Comparison of ENCODE assay signal across 26 cellular contexts in genomic region chr14:21054123-21054767, GRCh38. TPM values are rescaled to one million over a fixed set of nuclear protein-coding genes. Genes with fewer than 3 reads are reported as not detected.
DNase-seq lines count a peak whose midpoint lies in the region; ATAC-seq, FAIRE-seq and TF ChIP-seq lines count a peak whose summit lies in the region.
"Had no signal": no experiment of that assay in that cellular context is flagged by ENCODE, and none has a peak within 500 bp of the region (broad histone marks: within the 10 kb centered on the region; RNA-seq: fewer than 3 reads in every experiment).

No MANE protein-coding gene starts in this region.

- no peaks in the 10 kb centered on the region for H3K9me2 ChIP-seq in hepatocyte (replicated peaks; ENCODE audit: insufficient read depth)

- no peak for TF ChIP-seq CTCF in A549 (IDR thresholded peaks at IDR 0.05)
- TF ChIP-seq CTCF in NB4 (IDR thresholded peaks at IDR 0.05; ENCODE audit: low read depth, low read length) = no peak
- TF ChIP-seq CTCF in hepatocyte (IDR thresholded peaks at IDR 0.05; ENCODE audit: poor library complexity) = no peak
- TF ChIP-seq CTCF in pancreas (IDR thresholded peaks at IDR 0.05) = no peak

- H2AFZ ChIP-seq in hepatocyte = no peak overlapping the region

- TF ChIP-seq RAD21 in A549 (conservative IDR thresholded peaks at IDR 0.05 in 1 of 2, IDR thresholded peaks at IDR 0.05 in 1 of 2) = no peak

- no peaks in the 10 kb centered on the region for H4K20me1 ChIP-seq in hepatocyte (ENCODE audit: insufficient read depth, poor library complexity, severe bottlenecking)

- H3K79me2 ChIP-seq in hepatocyte = no peaks in the 10 kb centered on the region

- no peak overlapping the region for H3K27ac Mint-ChIP-seq in stimulated activated memory B cell treated with anti-CD40 and anti-IgM and Interleukin-4, amounts not matched to agents 10 μg/mL and 1 μg/mL and 100 μg/mL, for 72 hours
- H3K27ac Mint-ChIP-seq: stimulated activated naive CD8-positive, alpha-beta T cell treated with anti-CD3 and anti-CD28 coated beads, Interleukin-15, Interleukin-2, amounts not matched to agents 100 ng/mL and 50 ng/mL, for 24 hours had no signal

- H3K36me3 Mint-ChIP-seq in stimulated activated memory B cell treated with anti-CD40 and anti-IgM and Interleukin-4, amounts not matched to agents 10 μg/mL and 1 μg/mL and 100 μg/mL, for 72 hours = no peaks in the 10 kb centered on the region

- POLR2A ChIA-PET in A549 (lab: Yijun Ruan, JAX) = no interaction called here

- no peak overlapping the region for H3K4me3 Mint-ChIP-seq in stimulated activated memory B cell treated with anti-CD40 and anti-IgM and Interleukin-4, amounts not matched to agents 10 μg/mL and 1 μg/mL and 100 μg/mL, for 72 hours
- H3K4me3 Mint-ChIP-seq: stimulated activated naive CD8-positive, alpha-beta T cell treated with anti-CD3 and anti-CD28 coated beads, Interleukin-15, Interleukin-2, amounts not matched to agents 100 ng/mL and 50 ng/mL, for 24 hours had no signal

- no peaks in the 10 kb centered on the region for H3K9me3 Mint-ChIP-seq in stimulated activated memory B cell treated with anti-CD40 and anti-IgM and Interleukin-4, amounts not matched to agents 10 μg/mL and 1 μg/mL and 100 μg/mL, for 72 hours
- H3K9me3 Mint-ChIP-seq: stimulated activated naive CD8-positive, alpha-beta T cell treated with anti-CD3 and anti-CD28 coated beads, Interleukin-15, Interleukin-2, amounts not matched to agents 100 ng/mL and 50 ng/mL, for 24 hours had no signal

- H3K4me3 ChIP-seq in A549 = no peak overlapping the region
- H3K4me3 ChIP-seq in NB4 (ENCODE audit: low read depth, low read length) = no peak overlapping the region
- H3K4me3 ChIP-seq in hepatocyte = no peak overlapping the region
- no peak overlapping the region for H3K4me3 ChIP-seq in pancreas
- H3K4me3 ChIP-seq: esophagus squamous epithelium, left lung, sigmoid colon had no signal

- ATAC-seq in A549 = peak in 1 of 2 experiments; percentile 71; a peak in 3 of 6 replicates
- peak; percentile 72 to 87 (median 84) for ATAC-seq in pancreas
- ATAC-seq in HG03159 (IDR thresholded peaks at IDR 0.05; ENCODE audit: unreplicated experiment) = no peak
- ATAC-seq in stimulated activated memory B cell treated with anti-CD40 and anti-IgM and Interleukin-4, amounts not matched to agents 10 μg/mL and 1 μg/mL and 100 μg/mL, for 72 hours = no peak
- ATAC-seq: left lung, SK-N-SH treated with all-trans-retinoic acid at 6 μM for 48 hours had no signal

- no peak for TF ChIP-seq EP300 in A549 (IDR thresholded peaks at IDR 0.05)

- H3K4me2 ChIP-seq in A549 (peak overlapping the region; percentile 14; the same call in 1 of the 3 replicates), hepatocyte (peak overlapping the region; percentile 7)

- TF ChIP-seq POLR2A in A549 (IDR thresholded peaks at IDR 0.05; ENCODE audit: low read length) = no peak
- no peak for TF ChIP-seq POLR2A in NB4 (IDR thresholded peaks at IDR 0.05; ENCODE audit: extremely low read depth, insufficient read length)

- peaks cover 30% of the 10 kb centered on the region for H3K27me3 Mint-ChIP-seq in stimulated activated memory B cell treated with anti-CD40 and anti-IgM and Interleukin-4, amounts not matched to agents 10 μg/mL and 1 μg/mL and 100 μg/mL, for 72 hours
- H3K27me3 Mint-ChIP-seq: stimulated activated naive CD8-positive, alpha-beta T cell treated with anti-CD3 and anti-CD28 coated beads, Interleukin-15, Interleukin-2, amounts not matched to agents 100 ng/mL and 50 ng/mL, for 24 hours had no signal

- H3K4me1 ChIP-seq in A549 = peaks cover 20% of the 10 kb centered on the region
- H3K4me1 ChIP-seq in hepatocyte (ENCODE audit: insufficient read depth) = peaks cover 7% of the 10 kb centered on the region
- peaks cover 12 to 45% (median 32%) of the 10 kb centered on the region in 3 donors for H3K4me1 ChIP-seq in pancreas
- H3K4me1 ChIP-seq: esophagus squamous epithelium, left lung, sigmoid colon had no signal

- H3K4me1 Mint-ChIP-seq in stimulated activated memory B cell treated with anti-CD40 and anti-IgM and Interleukin-4, amounts not matched to agents 10 μg/mL and 1 μg/mL and 100 μg/mL, for 72 hours = no peaks in the 10 kb centered on the region

- H3K36me3 ChIP-seq in hepatocyte (replicated peaks; ENCODE audit: insufficient read depth, low read depth) = no peaks in the 10 kb centered on the region
- no peaks in the 10 kb centered on the region for H3K36me3 ChIP-seq in pancreas
- H3K36me3 ChIP-seq: esophagus squamous epithelium, left lung, sigmoid colon had no signal

- H3K27me3 ChIP-seq in hepatocyte = no peaks in the 10 kb centered on the region
- H3K27me3 ChIP-seq in pancreas = no peaks in the 10 kb centered on the region
- H3K27me3 ChIP-seq: esophagus squamous epithelium, left lung, sigmoid colon had no signal

- 26% methylated on average over 3 of the region's 3 CpGs for WGBS in A549 (ENCODE audit: missing lambda C conversion rate)
- 54% methylated on average over 3 of the region's 3 CpGs for WGBS in hepatocyte (ENCODE audit: low lambda C conversion rate, missing lambda C conversion rate)
- 12 to 14% methylated on average over 3 of the region's 3 CpGs for WGBS in pancreas, 2 donors

- peak; percentile 32 for FAIRE-seq in A549 (lab: Jason Lieb, UNC)
- FAIRE-seq in pancreas (lab: Jason Lieb, UNC) = no peak
- FAIRE-seq: GM12892, H54 had no signal

- H3K27ac ChIP-seq in A549 (no peak overlapping the region), hepatocyte (peak overlapping the region; percentile 36), pancreas (peak overlapping the region in 2 of 4 donors; percentile 54 to 60)
- H3K27ac ChIP-seq: C4-2B, esophagus squamous epithelium, HL-60, left lung, sigmoid colon had no signal

- CTCF ChIA-PET in A549 (lab: Yijun Ruan, JAX) = interaction anchor here (0.6 to 1.6 kb wide), 5 partner anchors 14 to 70 kb away, joined by 3 to 6 read pairs (median 3); no protein-coding TSS in a partner anchor

- intact Hi-C loops in pancreas (cut with DNase I) = no loop called here

- H3K9me3 ChIP-seq in A549 = no peaks in the 10 kb centered on the region
- no peaks in the 10 kb centered on the region for H3K9me3 ChIP-seq in hepatocyte (ENCODE audit: low read depth)
- H3K9me3 ChIP-seq in pancreas = no peaks in the 10 kb centered on the region
- H3K9me3 ChIP-seq: esophagus squamous epithelium, left lung, sigmoid colon had no signal

- DNase-seq in A549 (ENCODE audit: low read depth in 1 of 2, low spot score in 1 of 2) (no peak), NB4 (ENCODE audit: low read depth) (peak; percentile 20), hepatocyte (ENCODE audit: low spot score) (peak; percentile 26), pancreas (peak in 3 of 6 donors; percentile 28 to 57 (median 45)), DMS79 (lab: John Stamatoyannopoulos, UW) (no peak), RPMI8226 (no peak)
- DNase-seq: activated CD8-positive, alpha-beta memory T cell treated with anti-CD3 and anti-CD28 coated beads, Interleukin-2, amount 50 U/mL, for 4 hours; DMS153; effector CD8-positive, alpha-beta T cell; esophagus squamous epithelium; left lung; NCI-H1930; NK-92 treated with Interleukin-12 subunit alpha and Interleukin-12 subunit beta, amount 100 ng/mL, for 24 hours; sigmoid colon had no signal

TF ChIP-seq in A549, 52 proteins besides CTCF, POLR2A, EP300 and RAD21 (continues in another document):
- TF ChIP-seq MAFK (IDR thresholded peaks at IDR 0.05; ENCODE audit: partially characterized antibody) = no peak
- no peak for TF ChIP-seq HDAC2 (IDR thresholded peaks at IDR 0.05)

RNA-seq across cellular contexts. Expression of gene RNASE8, which starts 3.4 kb away (rescaled TPM):
- not detected in 2 replicates for polyA plus RNA-seq in A549 (2011; rRNA removed)
- not detected in 2 replicates for polyA plus RNA-seq in A549 (2012; cell fraction: cytosol; rRNA removed)
- not detected in 2 replicates for polyA plus RNA-seq in A549 (2012; cell fraction: nucleus; rRNA removed)
- polyA plus RNA-seq in A549 (2017; fragmentation: RNase III; extraction: RNeasy Plus Mini Kit Qiagen cat#74134 plus additional on column Dnase treatment) = not detected in 3 replicates
- polyA minus RNA-seq in A549 (2011; rRNA and poly(A)+ RNA removed) = not detected in 2 replicates
- not detected in 2 replicates for total RNA-seq in hepatocyte
- not detected in 2 replicates for polyA plus RNA-seq in hepatocyte
- not detected for total RNA-seq in pancreas
- not detected for polyA plus RNA-seq in pancreas
- total RNA-seq: cerebellum, esophagus squamous epithelium, left lung, myocyte, omental fat pad, sigmoid colon, urinary bladder had no signal
- polyA plus RNA-seq: sigmoid colon, urinary bladder had no signal

RNA-seq across cellular contexts. Expression of gene RNASE7, which starts 12.1 kb away (rescaled TPM):
- polyA plus RNA-seq in A549 (2011; rRNA removed) = not detected in 2 replicates
- not detected in 2 replicates for polyA plus RNA-seq in A549 (2012; cell fraction: cytosol; rRNA removed)
- not detected in 2 replicates for polyA plus RNA-seq in A549 (2012; cell fraction: nucleus; rRNA removed)
- not detected in 3 replicates for polyA plus RNA-seq in A549 (2017; fragmentation: RNase III; extraction: RNeasy Plus Mini Kit Qiagen cat#74134 plus additional on column Dnase treatment)
- not detected in 2 replicates for polyA minus RNA-seq in A549 (2011; rRNA and poly(A)+ RNA removed)
- total RNA-seq in hepatocyte = not detected in 2 replicates
- not detected in 2 replicates for polyA plus RNA-seq in hepatocyte
- under 1 TPM in 4 of 6 donors, not detected in 2; 0.23 to 0.78 (median 0.28) TPM for total RNA-seq in pancreas
- under 1 TPM in 1 of 2 donors, not detected in 1; 0.11 TPM for polyA plus RNA-seq in pancreas
- total RNA-seq: cerebellum, left lung, myocyte, omental fat pad, sigmoid colon, urinary bladder had no signal

RNA-seq across cellular contexts. Expression of gene ARHGEF40, which starts 15.9 kb away (rescaled TPM):
- polyA plus RNA-seq in A549 (2011; rRNA removed) = 7.8 and 12.9 TPM in 2 replicates
- polyA plus RNA-seq in A549 (2012; cell fraction: cytosol; rRNA removed) = 11.9 and 15.3 TPM in 2 replicates
- 33.3 and 42.3 TPM in 2 replicates for polyA plus RNA-seq in A549 (2012; cell fraction: nucleus; rRNA removed)
- 7.9 to 9.9 TPM (median 9.6 TPM) in 3 replicates for polyA plus RNA-seq in A549 (2017; fragmentation: RNase III; extraction: RNeasy Plus Mini Kit Qiagen cat#74134 plus additional on column Dnase treatment)
- 17.8 and 19.7 TPM in 2 replicates for polyA minus RNA-seq in A549 (2011; rRNA and poly(A)+ RNA removed)
- total RNA-seq in hepatocyte = 36.0 and 53.7 TPM in 2 replicates
- polyA plus RNA-seq in hepatocyte = 36.7 and 38.1 TPM in 2 replicates
- total RNA-seq in pancreas = 10 to 100 TPM; 24.5 to 58.0 (median 36.4) TPM
- polyA plus RNA-seq in pancreas = 10 to 100 TPM; 68.8 to 77.0 TPM

RNA-seq across cellular contexts. Expression of gene RNASE13, which starts 19.6 kb away (rescaled TPM):
- polyA plus RNA-seq in A549 (2011; rRNA removed) (not detected in 2 replicates), A549 (2017; fragmentation: RNase III; extraction: RNeasy Plus Mini Kit Qiagen cat#74134 plus additional on column Dnase treatment) (not detected in 3 replicates), hepatocyte (not detected in 2 replicates), pancreas (under 1 TPM; 0.15 to 0.23 TPM)
- not detected in 2 replicates for polyA plus RNA-seq in A549 (2012; cell fraction: cytosol; rRNA removed)
- polyA plus RNA-seq in A549 (2012; cell fraction: nucleus; rRNA removed) = not detected in 2 replicates
- polyA minus RNA-seq in A549 (2011; rRNA and poly(A)+ RNA removed) = not detected in 2 replicates
- total RNA-seq in hepatocyte (not detected in 2 replicates), pancreas (under 1 TPM in 2 of 6 donors, not detected in 4; 0.08 to 0.12 TPM)
- total RNA-seq: cerebellum, esophagus squamous epithelium, left lung, myocyte, omental fat pad, sigmoid colon, urinary bladder had no signal
- polyA plus RNA-seq: sigmoid colon, urinary bladder had no signal

RNA-seq across cellular contexts. Expression of gene TPPP2, which starts 24.2 kb away (rescaled TPM):
- polyA plus RNA-seq in A549 (2011; rRNA removed) (not detected in 2 replicates), A549 (2017; fragmentation: RNase III; extraction: RNeasy Plus Mini Kit Qiagen cat#74134 plus additional on column Dnase treatment) (not detected in 3 replicates), hepatocyte (not detected in 2 replicates), pancreas (under 1 TPM; 0.46 to 0.59 TPM)
- not detected in 2 replicates for polyA plus RNA-seq in A549 (2012; cell fraction: cytosol; rRNA removed)
- not detected in 2 replicates for polyA plus RNA-seq in A549 (2012; cell fraction: nucleus; rRNA removed)
- polyA minus RNA-seq in A549 (2011; rRNA and poly(A)+ RNA removed) = not detected in 2 replicates
- total RNA-seq in hepatocyte (not detected in 2 replicates), pancreas (under 1 TPM in 1 of 6 donors, not detected in 5; 0.23 TPM)
- total RNA-seq: cerebellum, esophagus squamous epithelium, left lung, myocyte, omental fat pad, sigmoid colon, urinary bladder had no signal
- polyA plus RNA-seq: urinary bladder had no signal

Comparison
In these comparisons a context has a peak if more than half of its experiments do, and no peak if none do; other contexts are left out.
1. ATAC-seq: peak in pancreas (4 of 4); none in HG03159 (single experiment) and stimulated activated memory B cell treated with anti-CD40 and anti-IgM and Interleukin-4, amounts not matched to agents 10 μg/mL and 1 μg/mL and 100 μg/mL, for 72 hours (single experiment).
2. DNase-seq: peak in NB4 (single experiment) and hepatocyte (single experiment); none in A549 (0 of 2), DMS79 (single experiment) and RPMI8226 (single experiment).